11 cellular contexts compared by ENCODE assay signal in the genomic region with DNA sequence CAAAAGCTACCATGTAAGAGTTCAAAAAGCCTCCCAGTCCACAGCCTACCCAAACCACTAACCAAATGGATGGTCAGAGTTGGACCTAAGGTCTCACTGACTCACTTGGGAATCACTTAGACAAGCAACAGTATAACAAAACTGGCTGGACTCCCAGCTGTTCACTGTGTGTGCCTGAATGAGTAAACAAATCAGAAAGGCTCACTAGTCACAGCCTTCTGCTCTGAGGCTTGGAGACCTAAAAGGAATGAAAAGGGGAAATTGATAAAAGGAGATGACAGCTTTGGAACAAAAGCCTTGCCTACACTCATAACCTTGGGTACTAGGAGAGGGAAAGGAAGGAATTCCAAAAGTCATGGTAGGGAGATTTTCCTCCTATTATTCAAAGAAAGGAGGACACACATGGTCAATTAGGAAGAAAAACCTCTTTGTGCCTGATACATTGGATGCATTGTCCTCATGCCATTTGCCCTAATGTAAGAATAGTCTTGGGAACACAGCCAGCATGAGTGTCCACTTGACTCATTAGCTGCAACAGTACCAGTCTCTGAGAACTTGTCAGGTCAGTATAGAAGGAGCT.
DNase-seq lines count a peak whose midpoint lies in the region; ATAC-seq, FAIRE-seq and TF ChIP-seq lines count a peak whose summit lies in the region.
"Had no signal": no experiment of that assay in that cellular context is flagged by ENCODE, and none has a peak within 500 bp of the region (broad histone marks: within the 10 kb centered on the region; RNA-seq: fewer than 3 reads in every experiment).

No MANE protein-coding gene starts in this region.

- H3K4me1 ChIP-seq in GM23338 (ENCODE audit: insufficient read depth) (peaks cover 21% of the 10 kb centered on the region), SJSA1 (replicated peaks) (peaks cover 38% of the 10 kb centered on the region), esophagus squamous epithelium (no peaks in the 10 kb centered on the region)
- H3K4me1 ChIP-seq: spleen had no signal

- no peak for DNase-seq in GM23338 (ENCODE audit: low spot score)
- peak; percentile 82 to 91 for DNase-seq in SJSA1 (ENCODE audit: low read depth in 1 of 2, low spot score in 2 of 2)
- peak; percentile 14 to 22 for DNase-seq in frontal cortex (ENCODE audit: low spot score in 2 of 2)
- DNase-seq in pulmonary artery endothelial cell (ENCODE audit: low read depth, low spot score): peak; percentile 95
- DNase-seq in esophagus squamous epithelium (lab: John Stamatoyannopoulos, UW): no peak
- DNase-seq in natural killer cell treated with Interleukin-12 subunit alpha and Interleukin-12 subunit beta and Interleukin-15 and Interleukin-18, amount 100 ng/mL, for 72 hours (ENCODE audit: low spot score): no peak
- DNase-seq: NCI-H345, spleen had no signal

- no peak; the same call in 2 of the 3 replicates for ATAC-seq in GM23338
- ATAC-seq in HG02885 (IDR thresholded peaks at IDR 0.05; ENCODE audit: poor library complexity, unreplicated experiment): no peak
- no peak for ATAC-seq in natural killer cell treated with Interleukin-12 subunit alpha and Interleukin-12 subunit beta and Interleukin-15 and Interleukin-18, amount 100 ng/mL, for 72 hours
- no peak for ATAC-seq in GM21737 (IDR thresholded peaks at IDR 0.05; ENCODE audit: unreplicated experiment)

- H4K20me1 ChIP-seq in GM23338 (replicated peaks; ENCODE audit: insufficient read depth): 0 out of 2 replicates have a peak, but pooled peaks cover 7% of the 10 kb centered on the region

- TF ChIP-seq POLR2A in esophagus squamous epithelium (IDR thresholded peaks at IDR 0.05): no peak

- no peak overlapping the region for H3K4me3 Mint-ChIP-seq in GM23338
- no peak overlapping the region for H3K4me3 Mint-ChIP-seq in natural killer cell treated with Interleukin-12 subunit alpha and Interleukin-12 subunit beta and Interleukin-15 and Interleukin-18, amount 100 ng/mL, for 72 hours

- no peaks in the 10 kb centered on the region for H3F3A ChIP-seq in GM23338 (replicated peaks; ENCODE audit: low read depth)

- no peaks in the 10 kb centered on the region for H3K36me3 Mint-ChIP-seq in GM23338 (ENCODE audit: low read depth)
- H3K36me3 Mint-ChIP-seq in natural killer cell treated with Interleukin-12 subunit alpha and Interleukin-12 subunit beta and Interleukin-15 and Interleukin-18, amount 100 ng/mL, for 72 hours: no peaks in the 10 kb centered on the region

- intact Hi-C loops in esophagus squamous epithelium (cut with DNase I): no loop called here

- H3K27ac ChIP-seq in GM23338 (ENCODE audit: low read depth): 0 out of 2 replicates have a peak overlapping the region, but pooled peaks have one; percentile 28
- peak overlapping the region; percentile 85 for H3K27ac ChIP-seq in SJSA1
- no peak overlapping the region for H3K27ac ChIP-seq in esophagus squamous epithelium
- H3K27ac ChIP-seq: spleen had no signal

- H3K27me3 ChIP-seq in GM23338 (ENCODE audit: insufficient read depth) (no peaks in the 10 kb centered on the region), SJSA1 (replicated peaks) (no peaks in the 10 kb centered on the region), esophagus squamous epithelium (no peaks in the 10 kb centered on the region)
- H3K27me3 ChIP-seq: spleen had no signal

- no peak overlapping the region for H2AFZ ChIP-seq in GM23338

- peak; percentile 87 for FAIRE-seq in frontal cortex (lab: Jason Lieb, UNC)

- H3K4me3 ChIP-seq in GM23338: no peak overlapping the region
- no peak overlapping the region for H3K4me3 ChIP-seq in SJSA1
- no peak overlapping the region for H3K4me3 ChIP-seq in esophagus squamous epithelium
- H3K4me3 ChIP-seq: spleen had no signal

- peak overlapping the region; percentile 21; the same call in 1 of the 2 replicates for H3K27ac Mint-ChIP-seq in GM23338
- H3K27ac Mint-ChIP-seq in natural killer cell treated with Interleukin-12 subunit alpha and Interleukin-12 subunit beta and Interleukin-15 and Interleukin-18, amount 100 ng/mL, for 72 hours: no peak overlapping the region
- H3K27ac Mint-ChIP-seq: activated T-helper 2 cell treated with anti-CD3 and anti-CD28 coated beads, Interferon-gamma antibody, Interleukin-2, Interleukin-4, amounts not matched to agents 10 μg/mL and 5 μg/mL and 100 μg/mL, durations not matched to agents 14 hours and 24 hours and 36 hours had no signal

- TF ChIP-seq CTCF in GM23338 (conservative IDR thresholded peaks at IDR 0.05; ENCODE audit: low read depth in 2 of 2) (no peak), esophagus squamous epithelium (IDR thresholded peaks at IDR 0.05) (no peak)

- no peaks in the 10 kb centered on the region for H3K79me2 ChIP-seq in GM23338 (replicated peaks; ENCODE audit: insufficient read depth)

- H3K9me2 ChIP-seq in GM23338 (ENCODE audit: insufficient read depth): no peaks in the 10 kb centered on the region

- H3K9me3 ChIP-seq in SJSA1 (replicated peaks): no peaks in the 10 kb centered on the region
- no peaks in the 10 kb centered on the region for H3K9me3 ChIP-seq in esophagus squamous epithelium
- H3K9me3 ChIP-seq: spleen had no signal

- peaks cover 2% of the 10 kb centered on the region for H3K27me3 Mint-ChIP-seq in GM23338 (ENCODE audit: insufficient read depth, low read depth, poor library complexity)
- H3K27me3 Mint-ChIP-seq in natural killer cell treated with Interleukin-12 subunit alpha and Interleukin-12 subunit beta and Interleukin-15 and Interleukin-18, amount 100 ng/mL, for 72 hours: peaks cover 10 to 36% of the 10 kb centered on the region in 2 donors

- peaks cover 22% of the 10 kb centered on the region for H3K4me1 Mint-ChIP-seq in GM23338
- H3K4me1 Mint-ChIP-seq in natural killer cell treated with Interleukin-12 subunit alpha and Interleukin-12 subunit beta and Interleukin-15 and Interleukin-18, amount 100 ng/mL, for 72 hours (ENCODE audit: low read depth in 2 of 2): no peaks in the 10 kb centered on the region

- no peaks in the 10 kb centered on the region for H3K9me3 Mint-ChIP-seq in GM23338
- H3K9me3 Mint-ChIP-seq in natural killer cell treated with Interleukin-12 subunit alpha and Interleukin-12 subunit beta and Interleukin-15 and Interleukin-18, amount 100 ng/mL, for 72 hours: no peaks in the 10 kb centered on the region
- H3K9me3 Mint-ChIP-seq: activated T-helper 2 cell treated with anti-CD3 and anti-CD28 coated beads, Interferon-gamma antibody, Interleukin-2, Interleukin-4, amounts not matched to agents 10 μg/mL and 5 μg/mL and 100 μg/mL, durations not matched to agents 14 hours and 24 hours and 36 hours had no signal

- no peak overlapping the region for H3K4me2 ChIP-seq in GM23338

- H3K36me3 ChIP-seq in GM23338 (ENCODE audit: insufficient read depth) (no peaks in the 10 kb centered on the region), SJSA1 (no peaks in the 10 kb centered on the region), esophagus squamous epithelium (no peaks in the 10 kb centered on the region)
- H3K36me3 ChIP-seq: spleen had no signal

TF ChIP-seq in GM23338, 12 proteins besides CTCF, POLR2A, EP300 and RAD21:
- TF ChIP-seq EZH2 (IDR thresholded peaks at IDR 0.05; ENCODE audit: low read depth, unreplicated experiment): no peak
TF ChIP-seq in GM23338: peak in this region for 0.

Comparison
In these comparisons a context has a peak if more than half of its experiments do, and no peak if none do; other contexts are left out.
1. DNase-seq: peak in SJSA1 (2 of 2), frontal cortex (2 of 2) and pulmonary artery endothelial cell (single experiment); none in GM23338 (single experiment), esophagus squamous epithelium (single experiment) and natural killer cell treated with Interleukin-12 subunit alpha and Interleukin-12 subunit beta and Interleukin-15 and Interleukin-18, amount 100 ng/mL, for 72 hours (single experiment).
2. H3K27ac ChIP-seq: peak in GM23338 (single experiment) and SJSA1 (single experiment); none in esophagus squamous epithelium (0 of 4).